Comparison of ENCODE assay signal across 1 cellular context in the genomic region with DNA sequence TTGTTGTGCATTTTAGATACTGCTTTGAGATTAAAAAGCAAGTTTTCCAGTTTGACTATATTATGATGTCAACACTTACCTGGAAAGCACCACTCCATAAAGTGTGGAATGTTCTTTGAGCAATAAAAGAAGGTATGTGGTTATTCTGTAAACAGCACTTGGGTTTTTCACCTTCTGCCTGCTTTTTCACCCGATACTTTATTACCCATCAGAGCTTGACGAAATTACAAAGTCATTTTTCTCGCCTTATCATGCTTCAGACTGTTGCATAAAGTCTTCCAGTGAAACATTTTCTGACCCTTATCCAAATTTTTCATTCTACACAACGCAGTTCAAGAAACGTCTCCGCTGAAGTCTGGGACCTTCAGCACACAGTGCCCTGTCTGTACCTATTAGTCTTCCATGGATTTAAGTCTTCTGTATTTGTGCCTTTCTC.
TF ChIP-seq lines count a peak whose summit lies in the region.

No MANE protein-coding gene starts in this region.

TF ChIP-seq in IMR-90, 13 proteins besides CTCF, POLR2A, EP300 and RAD21:
- no peak for TF ChIP-seq MXI1 (IDR thresholded peaks at IDR 0.05; ENCODE audit: borderline replicate concordance, low read depth, low read length)
